ENCODE assay signal across 2 cellular contexts in genomic region chr1:26703466-26703865, GRCh38.
A peak's percentile ranks its signal among the peaks of the same experiment; 100 is the strongest.
TF ChIP-seq lines count a peak whose summit lies in the region.

No MANE protein-coding gene starts in this region.

TF ChIP-seq in IMR-90, 13 proteins besides CTCF, POLR2A, EP300 and RAD21:
- TF ChIP-seq MAFK (IDR thresholded peaks at IDR 0.05; ENCODE audit: low read depth, low read length) = no peak
- TF ChIP-seq, protein P1, sequence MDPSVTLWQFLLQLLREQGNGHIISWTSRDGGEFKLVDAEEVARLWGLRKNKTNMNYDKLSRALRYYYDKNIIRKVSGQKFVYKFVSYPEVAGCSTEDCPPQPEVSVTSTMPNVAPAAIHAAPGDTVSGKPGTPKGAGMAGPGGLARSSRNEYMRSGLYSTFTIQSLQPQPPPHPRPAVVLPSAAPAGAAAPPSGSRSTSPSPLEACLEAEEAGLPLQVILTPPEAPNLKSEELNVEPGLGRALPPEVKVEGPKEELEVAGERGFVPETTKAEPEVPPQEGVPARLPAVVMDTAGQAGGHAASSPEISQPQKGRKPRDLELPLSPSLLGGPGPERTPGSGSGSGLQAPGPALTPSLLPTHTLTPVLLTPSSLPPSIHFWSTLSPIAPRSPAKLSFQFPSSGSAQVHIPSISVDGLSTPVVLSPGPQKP (IDR thresholded peaks at IDR 0.05; ENCODE audit: borderline replicate concordance, low read depth, low read length) = no peak
- peak; percentile 38; the same call in 1 of the 2 replicates for TF ChIP-seq CEBPB (IDR thresholded peaks at IDR 0.05; ENCODE audit: low read depth, low read length)
- TF ChIP-seq, protein P2, sequence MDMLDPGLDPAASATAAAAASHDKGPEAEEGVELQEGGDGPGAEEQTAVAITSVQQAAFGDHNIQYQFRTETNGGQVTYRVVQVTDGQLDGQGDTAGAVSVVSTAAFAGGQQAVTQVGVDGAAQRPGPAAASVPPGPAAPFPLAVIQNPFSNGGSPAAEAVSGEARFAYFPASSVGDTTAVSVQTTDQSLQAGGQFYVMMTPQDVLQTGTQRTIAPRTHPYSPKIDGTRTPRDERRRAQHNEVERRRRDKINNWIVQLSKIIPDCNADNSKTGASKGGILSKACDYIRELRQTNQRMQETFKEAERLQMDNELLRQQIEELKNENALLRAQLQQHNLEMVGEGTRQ (IDR thresholded peaks at IDR 0.05; ENCODE audit: low read depth, low read length) = no peak
- TF ChIP-seq MXI1 (IDR thresholded peaks at IDR 0.05; ENCODE audit: borderline replicate concordance, low read depth, low read length) = no peak

TF ChIP-seq in neural cell, 6 proteins besides CTCF, POLR2A, EP300 and RAD21:
- TF ChIP-seq EZH2 (IDR thresholded peaks at IDR 0.05; ENCODE audit: borderline replicate concordance, insufficient read depth, low read length, poor library complexity, severe bottlenecking) = no peak
- no peak for TF ChIP-seq MXI1 (conservative IDR thresholded peaks at IDR 0.05; ENCODE audit: poor library complexity, severe bottlenecking)
- no peak for TF ChIP-seq TAF1 (IDR thresholded peaks at IDR 0.05; ENCODE audit: low read depth)
- no peak for TF ChIP-seq POLR2AphosphoS5 (IDR thresholded peaks at IDR 0.05)
- TF ChIP-seq SMC3 (conservative IDR thresholded peaks at IDR 0.05; ENCODE audit: poor library complexity) = no peak
- TF ChIP-seq, protein P3, sequence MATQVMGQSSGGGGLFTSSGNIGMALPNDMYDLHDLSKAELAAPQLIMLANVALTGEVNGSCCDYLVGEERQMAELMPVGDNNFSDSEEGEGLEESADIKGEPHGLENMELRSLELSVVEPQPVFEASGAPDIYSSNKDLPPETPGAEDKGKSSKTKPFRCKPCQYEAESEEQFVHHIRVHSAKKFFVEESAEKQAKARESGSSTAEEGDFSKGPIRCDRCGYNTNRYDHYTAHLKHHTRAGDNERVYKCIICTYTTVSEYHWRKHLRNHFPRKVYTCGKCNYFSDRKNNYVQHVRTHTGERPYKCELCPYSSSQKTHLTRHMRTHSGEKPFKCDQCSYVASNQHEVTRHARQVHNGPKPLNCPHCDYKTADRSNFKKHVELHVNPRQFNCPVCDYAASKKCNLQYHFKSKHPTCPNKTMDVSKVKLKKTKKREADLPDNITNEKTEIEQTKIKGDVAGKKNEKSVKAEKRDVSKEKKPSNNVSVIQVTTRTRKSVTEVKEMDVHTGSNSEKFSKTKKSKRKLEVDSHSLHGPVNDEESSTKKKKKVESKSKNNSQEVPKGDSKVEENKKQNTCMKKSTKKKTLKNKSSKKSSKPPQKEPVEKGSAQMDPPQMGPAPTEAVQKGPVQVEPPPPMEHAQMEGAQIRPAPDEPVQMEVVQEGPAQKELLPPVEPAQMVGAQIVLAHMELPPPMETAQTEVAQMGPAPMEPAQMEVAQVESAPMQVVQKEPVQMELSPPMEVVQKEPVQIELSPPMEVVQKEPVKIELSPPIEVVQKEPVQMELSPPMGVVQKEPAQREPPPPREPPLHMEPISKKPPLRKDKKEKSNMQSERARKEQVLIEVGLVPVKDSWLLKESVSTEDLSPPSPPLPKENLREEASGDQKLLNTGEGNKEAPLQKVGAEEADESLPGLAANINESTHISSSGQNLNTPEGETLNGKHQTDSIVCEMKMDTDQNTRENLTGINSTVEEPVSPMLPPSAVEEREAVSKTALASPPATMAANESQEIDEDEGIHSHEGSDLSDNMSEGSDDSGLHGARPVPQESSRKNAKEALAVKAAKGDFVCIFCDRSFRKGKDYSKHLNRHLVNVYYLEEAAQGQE (IDR thresholded peaks at IDR 0.05; ENCODE audit: borderline replicate concordance) = no peak
TF ChIP-seq in neural cell: peak in this region for 0.
